Comparison of ENCODE assay signal across 1 cellular context in genomic region chr3:184910664-184911063, GRCh38.
TF ChIP-seq lines count a peak whose summit lies in the region.

No MANE protein-coding gene starts in this region.

TF ChIP-seq in WTC11, 78 proteins besides CTCF, POLR2A, EP300 and RAD21 (continued from another document):
- TF ChIP-seq ZSCAN18 (CRISPR knock-in tag; IDR thresholded peaks at IDR 0.05) (no peak), TCF7 (CRISPR knock-in tag; IDR thresholded peaks at IDR 0.05; ENCODE audit: low read depth) (no peak), NR1H2 (CRISPR knock-in tag; IDR thresholded peaks at IDR 0.05) (no peak)
